ENCODE assay signal across 20 cellular contexts in genomic region chr22:26447594-26448329, GRCh38.
DNase-seq lines count a peak whose midpoint lies in the region; ATAC-seq lines count a peak whose summit lies in the region.
"Had no signal": no experiment of that assay in that cellular context is flagged by ENCODE, and none has a peak within 500 bp of the region (broad histone marks: within the 10 kb centered on the region; RNA-seq: fewer than 3 reads in every experiment).

No MANE protein-coding gene starts in this region.

- H3K27ac ChIP-seq in angular gyrus (ENCODE audit: low read depth, low read length) = peak overlapping the region; percentile 18
- H3K27ac ChIP-seq: adrenal gland, breast epithelium, heart right ventricle, testis had no signal

- DNase-seq in Ammon's horn (ENCODE audit: low spot score) (peak; percentile 38), NCI-H1694 (lab: John Stamatoyannopoulos, UW) (peak; percentile 71), middle frontal gyrus (ENCODE audit: extremely low spot score, low spot score) (peak; percentile 3), NCI-H128 (lab: John Stamatoyannopoulos, UW; ENCODE audit: unreplicated experiment) (no peak), NCI-H1930 (lab: John Stamatoyannopoulos, UW) (no peak)
- DNase-seq: activated CD4-positive, alpha-beta T cell treated with anti-CD3 and anti-CD28 coated beads, Interleukin-2, amount 50 U/mL, for 1 hour; adrenal gland; heart right ventricle; KG1; mesendoderm; natural killer cell; NCI-H187 treated with DMSO at 0.1 percent for 48 hours; SK-N-SH; T-helper 2 cell; testis had no signal

- no peak for ATAC-seq in GM18519 (IDR thresholded peaks at IDR 0.05; ENCODE audit: low FRiP score, unreplicated experiment)
- ATAC-seq in GM18861 (IDR thresholded peaks at IDR 0.05; ENCODE audit: unreplicated experiment) = no peak
- ATAC-seq: left colon, natural killer cell had no signal

Comparison
In these comparisons a context has a peak if more than half of its experiments do, and no peak if none do; other contexts are left out.
1. DNase-seq: peak in Ammon's horn (single experiment), NCI-H1694 (single experiment) and middle frontal gyrus (single experiment); none in NCI-H128 (single experiment) and NCI-H1930 (0 of 2).